Comparison of ENCODE assay signal across 9 cellular contexts in genomic region chrX:35722128-35722527, GRCh38.
"Had no signal": no experiment of that assay in that cellular context is flagged by ENCODE, and none has a peak within 500 bp of the region (broad histone marks: within the 10 kb centered on the region; RNA-seq: fewer than 3 reads in every experiment).

No MANE protein-coding gene starts in this region.

- H3K27ac ChIP-seq: GM23248 had no signal

- H3K9me3 Mint-ChIP-seq: GM23338, HFFc6 had no signal

- H3K4me3 Mint-ChIP-seq: GM23338, H9, HFFc6 had no signal

- H3K4me3 ChIP-seq: GM23248, GM23338, HAP-1 had no signal

- DNase-seq: GM23248, GOT3, H7, H9, HCEC 1CT, HFFc6 had no signal

- H2AFZ ChIP-seq: GM23248, GM23338 had no signal

- H3K4me1 ChIP-seq: HAP-1 had no signal

- ATAC-seq: GM23338, HCT116 had no signal

- H3K9ac ChIP-seq: GM23248 had no signal

- H3K36me3 ChIP-seq: HAP-1 had no signal

- H3K27ac Mint-ChIP-seq: GM23338, H9, HFFc6 had no signal

- H3K9me3 ChIP-seq: HAP-1 had no signal

- H3K4me2 ChIP-seq: GM23338 had no signal
